7 cellular contexts compared by ENCODE assay signal in the genomic region with DNA sequence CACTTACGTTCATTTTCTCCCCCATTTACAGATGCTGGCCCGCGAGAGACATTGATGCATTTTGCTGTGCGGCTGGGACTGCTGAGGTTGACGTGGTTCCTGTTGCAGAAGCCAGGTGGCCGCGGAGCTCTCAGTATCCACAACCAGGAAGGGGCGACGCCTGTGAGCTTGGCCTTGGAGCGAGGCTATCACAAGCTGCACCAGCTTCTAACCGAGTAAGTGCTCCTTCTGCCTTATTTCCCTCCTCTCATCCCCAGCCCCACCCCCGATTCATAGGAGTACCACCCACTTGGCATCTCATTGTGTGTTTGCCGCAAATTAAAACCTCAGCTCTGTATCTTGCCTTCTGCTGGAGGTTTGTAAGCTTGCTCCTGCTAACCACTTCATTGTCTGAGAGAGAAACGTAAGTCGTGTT.
DNase-seq lines count a peak whose midpoint lies in the region; ATAC-seq and TF ChIP-seq lines count a peak whose summit lies in the region.

No MANE protein-coding gene starts in this region.

- POLR2A ChIA-PET in activated B cell treated with CpG ODN at 0.5 μM for 24 hours (lab: Charles Lee) = interaction anchor here (1.3 to 1.7 kb wide), 2 partner anchors 11 to 38 kb away, joined by 8 to 15 read pairs; no protein-coding TSS in a partner anchor

- H3K4me3 Mint-ChIP-seq in activated B cell treated with CpG ODN at 0.5 μM for 24 hours = peak overlapping the region; percentile 39

- intact Hi-C loops in activated B cell treated with CpG ODN at 0.5 μM for 24 hours (cut with micrococcal nuclease) (loop anchor here (1.0 to 5.0 kb wide), 4 partner anchors 12 to 159 kb away; no protein-coding TSS in a partner anchor), posterior vena cava (cut with DNase I) (no loop called here)

- H3K4me1 Mint-ChIP-seq in activated B cell treated with CpG ODN at 0.5 μM for 24 hours = peaks cover 72% of the 10 kb centered on the region

- H3K27me3 Mint-ChIP-seq in activated B cell treated with CpG ODN at 0.5 μM for 24 hours = no peaks in the 10 kb centered on the region

- CTCF ChIA-PET in activated B cell treated with CpG ODN at 0.5 μM for 24 hours (lab: Charles Lee) = interaction anchor here (1.1 to 1.4 kb wide), 4 partner anchors 10 to 212 kb away, joined by 3 to 5 read pairs (median 4); no protein-coding TSS in a partner anchor

- peak; percentile 40 for ATAC-seq in activated B cell treated with CpG ODN at 0.5 μM for 24 hours (ENCODE audit: low read depth)
- peak; percentile 26 for ATAC-seq in esophagus mucosa
- ATAC-seq in HG03354 (IDR thresholded peaks at IDR 0.05; ENCODE audit: poor library complexity, severe bottlenecking, unreplicated experiment) = no peak

- DNase-seq in NCI-H187 (lab: John Stamatoyannopoulos, UW) = peak; percentile 24 to 29
- no peak for DNase-seq in activated B cell treated with CpG ODN at 0.5 μM for 24 hours
- DNase-seq in posterior vena cava (ENCODE audit: low spot score) = peak; percentile 88
- DNase-seq in mesenteric fat pad (ENCODE audit: low spot score) = no peak
- no peak for DNase-seq in cerebellum (ENCODE audit: low spot score)

- H3K27ac Mint-ChIP-seq in activated B cell treated with CpG ODN at 0.5 μM for 24 hours = peak overlapping the region; percentile 82

- H3K9me3 Mint-ChIP-seq in activated B cell treated with CpG ODN at 0.5 μM for 24 hours = no peaks in the 10 kb centered on the region

- peaks cover 44% of the 10 kb centered on the region for H3K36me3 Mint-ChIP-seq in activated B cell treated with CpG ODN at 0.5 μM for 24 hours (ENCODE audit: low read depth)

- no peak for TF ChIP-seq CTCF in activated B cell treated with CpG ODN at 0.5 μM for 24 hours (IDR thresholded peaks at IDR 0.05)

Comparison
In these comparisons a context has a peak if more than half of its experiments do, and no peak if none do; other contexts are left out.
1. DNase-seq: peak in NCI-H187 (2 of 2) and posterior vena cava (single experiment); none in activated B cell treated with CpG ODN at 0.5 μM for 24 hours (single experiment), mesenteric fat pad (single experiment) and cerebellum (single experiment).